In genomic region chr3:107833046-107833445, GRCh38 we compare ENCODE assay signal across 23 cellular contexts.
"Had no signal": no experiment of that assay in that cellular context is flagged by ENCODE, and none has a peak within 500 bp of the region (broad histone marks: within the 10 kb centered on the region; RNA-seq: fewer than 3 reads in every experiment).

No MANE protein-coding gene starts in this region.

- H3K4me3 Mint-ChIP-seq: activated B cell treated with CpG ODN at 0.5 μM for 24 hours; activated CD8-positive, alpha-beta T cell treated with anti-CD3 and anti-CD28 coated beads for 36 hours; brain; effector memory CD8-positive, alpha-beta T cell; naive B cell; stimulated activated naive CD8-positive, alpha-beta T cell treated with anti-CD3 and anti-CD28 coated beads, Interleukin-15, Interleukin-2, amounts not matched to agents 100 ng/mL and 50 ng/mL, for 24 hours; T-helper 17 cell had no signal

- H3K27me3 ChIP-seq: gastrocnemius medialis, heart left ventricle, neutrophil, suprapubic skin, upper lobe of left lung had no signal

- H3K27ac ChIP-seq: epithelial cell of prostate, gastrocnemius medialis, heart left ventricle, neutrophil, prostate gland, suprapubic skin, upper lobe of left lung had no signal

- H3K36me3 Mint-ChIP-seq: activated naive CD4-positive, alpha-beta T cell treated with anti-CD3 and anti-CD28 coated beads, Interleukin-2, amount 50 U/mL, for 72 hours; brain; naive B cell had no signal

- H3K4me3 ChIP-seq: gastrocnemius medialis, heart left ventricle, prostate gland, suprapubic skin, upper lobe of left lung had no signal

- H3K4me1 Mint-ChIP-seq: activated B cell treated with CpG ODN at 0.5 μM for 24 hours, naive B cell, T-helper 17 cell had no signal

- H3K4me1 ChIP-seq: gastrocnemius medialis, prostate gland, suprapubic skin, upper lobe of left lung had no signal

- H3K9me3 Mint-ChIP-seq: activated B cell treated with CpG ODN at 0.5 μM for 24 hours; activated CD8-positive, alpha-beta T cell treated with anti-CD3 and anti-CD28 coated beads for 36 hours; activated naive CD4-positive, alpha-beta T cell treated with anti-CD3 and anti-CD28 coated beads, Interleukin-2, amount 50 U/mL, for 72 hours; brain; effector memory CD8-positive, alpha-beta T cell; stimulated activated naive CD8-positive, alpha-beta T cell treated with anti-CD3 and anti-CD28 coated beads, Interleukin-15, Interleukin-2, amounts not matched to agents 100 ng/mL and 50 ng/mL, for 24 hours had no signal

- H3K27ac Mint-ChIP-seq: activated B cell treated with CpG ODN at 0.5 μM for 24 hours; activated CD8-positive, alpha-beta T cell treated with anti-CD3 and anti-CD28 coated beads for 36 hours; activated naive CD4-positive, alpha-beta T cell treated with anti-CD3 and anti-CD28 coated beads, Interleukin-2, amount 50 U/mL, for 72 hours; brain; effector memory CD8-positive, alpha-beta T cell; naive B cell; stimulated activated naive CD8-positive, alpha-beta T cell treated with anti-CD3 and anti-CD28 coated beads, Interleukin-15, Interleukin-2, amounts not matched to agents 100 ng/mL and 50 ng/mL, for 24 hours; T-helper 17 cell had no signal

- DNase-seq: activated B cell treated with CpG ODN at 0.5 μM for 24 hours; activated CD4-positive, alpha-beta T cell treated with anti-CD3 and anti-CD28 coated beads for 48 hours; activated CD8-positive, alpha-beta T cell treated with anti-CD3 and anti-CD28 coated beads for 36 hours; activated gamma-delta T cell; activated T-cell treated with anti-CD3 and anti-CD28 coated beads, Interleukin-2, amount 50 U/mL, for 48 hours; cerebellar nuclear complex; dermis blood vessel endothelial cell; effector memory CD8-positive, alpha-beta T cell; gastrocnemius medialis; heart left ventricle; left colon; mammary epithelial cell; naive B cell; right cardiac atrium; T-helper 17 cell had no signal

- H3K36me3 ChIP-seq: gastrocnemius medialis, heart left ventricle, neutrophil, prostate gland, suprapubic skin, upper lobe of left lung had no signal

- H3K27me3 Mint-ChIP-seq: activated B cell treated with CpG ODN at 0.5 μM for 24 hours; activated CD8-positive, alpha-beta T cell treated with anti-CD3 and anti-CD28 coated beads for 36 hours; brain; effector memory CD8-positive, alpha-beta T cell; naive B cell; stimulated activated naive CD8-positive, alpha-beta T cell treated with anti-CD3 and anti-CD28 coated beads, Interleukin-15, Interleukin-2, amounts not matched to agents 100 ng/mL and 50 ng/mL, for 24 hours had no signal

- H3K9me3 ChIP-seq: gastrocnemius medialis, heart left ventricle, neutrophil, prostate gland, suprapubic skin, upper lobe of left lung had no signal

- ATAC-seq: activated CD8-positive, alpha-beta T cell treated with anti-CD3 and anti-CD28 coated beads for 36 hours; activated naive CD4-positive, alpha-beta T cell treated with anti-CD3 and anti-CD28 coated beads, Interleukin-2, amount 50 U/mL, for 72 hours; effector memory CD8-positive, alpha-beta T cell; gastrocnemius medialis; heart left ventricle; left colon; T-helper 17 cell had no signal
